8 cellular contexts compared by ENCODE assay signal in the genomic region with DNA sequence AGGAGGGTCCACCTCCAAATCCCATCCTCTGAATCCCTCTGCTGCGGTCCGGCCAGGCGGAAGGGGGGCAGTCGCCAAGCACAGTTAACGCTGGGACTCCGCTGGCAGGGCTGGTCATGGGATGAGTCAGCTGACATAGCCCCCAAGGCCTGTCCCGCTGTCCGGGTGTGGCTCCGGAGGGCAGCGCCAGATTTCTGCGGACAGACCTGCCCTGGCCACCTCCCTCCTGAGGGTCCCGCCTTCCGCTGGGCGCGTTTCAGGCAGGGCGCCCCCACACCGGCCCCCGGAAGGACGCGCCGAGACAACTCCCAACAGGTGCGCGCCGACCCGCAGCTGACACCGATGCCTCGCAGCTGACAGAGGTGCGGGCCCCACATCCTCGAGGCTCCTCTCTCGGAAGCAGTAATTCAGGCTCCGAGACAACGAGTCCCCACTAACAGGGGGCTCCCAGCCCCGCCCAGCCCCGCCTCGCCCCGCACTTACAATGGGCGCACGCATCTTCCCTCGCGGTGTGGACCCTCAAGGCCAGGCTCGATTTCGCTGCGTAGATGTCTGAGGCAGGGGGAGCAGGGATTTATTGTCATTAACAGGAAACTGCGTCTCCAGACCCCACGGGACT. TPM values are rescaled to one million over a fixed set of nuclear protein-coding genes. Genes with fewer than 3 reads are reported as not detected.
A peak's percentile ranks its signal among the peaks of the same experiment; 100 is the strongest.
DNase-seq lines count a peak whose midpoint lies in the region; ATAC-seq and TF ChIP-seq lines count a peak whose summit lies in the region.

No MANE protein-coding gene starts in this region.

- H3K27me3 Mint-ChIP-seq in nephron progenitor cell (ENCODE audit: low read depth, poor library complexity) (peaks cover 83% of the 10 kb centered on the region), type B pancreatic cell (peaks cover 15% of the 10 kb centered on the region)

- no peaks in the 10 kb centered on the region for H3K9me3 Mint-ChIP-seq in nephron progenitor cell
- H3K9me3 Mint-ChIP-seq in type B pancreatic cell, result no peaks in the 10 kb centered on the region

- H3K4me3 ChIP-seq in NB4 (ENCODE audit: low read depth, low read length), result peak overlapping the region; percentile 42

- peaks cover 21% of the 10 kb centered on the region for H3K4me1 Mint-ChIP-seq in nephron progenitor cell
- H3K4me1 Mint-ChIP-seq in type B pancreatic cell (ENCODE audit: unreplicated experiment), result peaks cover 26% of the 10 kb centered on the region

- H3K4me3 Mint-ChIP-seq in nephron progenitor cell (peak overlapping the region; percentile 77), type B pancreatic cell (peak overlapping the region; percentile 88)

- peak; percentile 62 for ATAC-seq in GM18511 (IDR thresholded peaks at IDR 0.05; ENCODE audit: unreplicated experiment)
- ATAC-seq in GM18870 (IDR thresholded peaks at IDR 0.05; ENCODE audit: unreplicated experiment), result no peak

- no peak for TF ChIP-seq POLR2A in NB4 (IDR thresholded peaks at IDR 0.05; ENCODE audit: extremely low read depth, insufficient read length)

- no peaks in the 10 kb centered on the region for H3K36me3 Mint-ChIP-seq in nephron progenitor cell (ENCODE audit: low read depth)
- no peaks in the 10 kb centered on the region for H3K36me3 Mint-ChIP-seq in type B pancreatic cell

- DNase-seq in NB4 (ENCODE audit: low read depth) (no peak), activated gamma-delta T cell treated with Interleukin-2 at 50 U/mL for 16 hours (peak; percentile 47), foreskin melanocyte (peak; percentile 27), nephron progenitor cell (peak; percentile 49), type B pancreatic cell (ENCODE audit: extremely low spot score, unreplicated experiment) (no peak), GM19238 (ENCODE audit: insufficient read length, low spot score) (no peak)

- no peak overlapping the region for H3K27ac Mint-ChIP-seq in nephron progenitor cell
- H3K27ac Mint-ChIP-seq in type B pancreatic cell, result peak overlapping the region; percentile 82

- TF ChIP-seq CTCF in NB4 (IDR thresholded peaks at IDR 0.05; ENCODE audit: low read depth, low read length) (no peak), nephron progenitor cell (IDR thresholded peaks at IDR 0.05) (no peak), type B pancreatic cell (conservative IDR thresholded peaks at IDR 0.05) (no peak)

RNA-seq across cellular contexts. Expression of gene PLAAT3, which starts 0.6 kb away (rescaled TPM):
- total RNA-seq in type B pancreatic cell (ENCODE audit: low replicate concordance), result 55.6 and 65.4 TPM in 2 replicates

RNA-seq across cellular contexts. Expression of gene PLAAT2, which starts 50.4 kb away (rescaled TPM):
- 6.0 and 7.8 TPM in 2 replicates for total RNA-seq in type B pancreatic cell (ENCODE audit: low replicate concordance)

RNA-seq across cellular contexts. Expression of gene ATL3, which starts 57.5 kb away (rescaled TPM):
- total RNA-seq in type B pancreatic cell (ENCODE audit: low replicate concordance), result 21.6 and 24.6 TPM in 2 replicates

Comparison
In these comparisons a context has a peak if more than half of its experiments do, and no peak if none do; other contexts are left out.
1. DNase-seq: peak in activated gamma-delta T cell treated with Interleukin-2 at 50 U/mL for 16 hours (single experiment), foreskin melanocyte (single experiment) and nephron progenitor cell (single experiment); none in NB4 (single experiment), type B pancreatic cell (single experiment) and GM19238 (single experiment).